In the genomic region with DNA sequence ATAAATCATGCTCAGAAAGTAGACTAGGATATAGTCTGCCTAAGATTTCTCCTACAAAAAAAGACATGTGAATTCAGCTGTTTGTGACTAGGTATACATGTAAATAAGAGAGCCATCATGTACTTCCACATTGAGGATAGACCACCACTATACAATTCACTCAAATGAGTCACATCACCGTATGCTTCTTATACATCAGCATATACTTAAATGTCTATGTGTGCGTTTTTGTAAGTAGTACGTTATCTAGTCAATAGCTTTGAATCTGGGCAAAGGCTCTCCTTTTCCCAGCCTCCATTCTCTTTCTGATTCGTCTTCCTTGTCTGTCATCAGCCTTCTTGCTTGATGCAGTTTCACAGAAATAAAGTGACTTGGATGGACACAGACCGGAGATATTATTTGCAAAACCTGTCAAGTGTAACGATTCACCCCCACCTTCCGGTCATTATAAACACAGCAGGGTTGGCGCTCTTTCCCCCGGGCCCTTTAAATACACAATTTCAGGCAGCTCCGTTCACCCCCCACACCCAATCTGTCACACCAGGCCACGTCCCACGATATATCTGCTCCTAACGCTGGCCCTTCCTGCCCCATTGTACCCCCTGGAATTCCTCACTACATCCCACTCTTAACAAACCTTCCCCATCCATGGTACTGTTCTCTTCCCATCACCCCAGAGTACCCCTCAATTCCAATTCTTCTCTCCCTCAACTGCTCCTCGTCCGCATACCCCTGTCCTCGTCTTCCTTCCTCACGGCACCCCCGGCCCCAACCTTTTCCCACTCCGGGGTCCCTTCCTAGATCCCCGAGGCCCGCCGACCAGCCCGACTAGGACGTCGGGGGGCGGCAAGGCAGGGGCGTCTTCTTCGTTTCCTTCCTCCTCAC, we compare ENCODE assay signal across 8 cellular contexts. TPM values are rescaled to one million over a fixed set of nuclear protein-coding genes. Genes with fewer than 3 reads are reported as not detected.
A peak's percentile ranks its signal among the peaks of the same experiment; 100 is the strongest.
DNase-seq lines count a peak whose midpoint lies in the region; ATAC-seq and TF ChIP-seq lines count a peak whose summit lies in the region.

No MANE protein-coding gene starts in this region.

- H4K8ac ChIP-seq in IMR-90 (ENCODE audit: low read depth in 2 of 2, low read length in 2 of 2), result peak overlapping the region; percentile 56 to 86; a peak in 3 of 4 replicates

- peak; percentile 39 for TF ChIP-seq CTCF in CD14-positive monocyte (IDR thresholded peaks at IDR 0.05)
- no peak for TF ChIP-seq CTCF in GM20000 (IDR thresholded peaks at IDR 0.05; ENCODE audit: extremely low read depth, missing control alignments)
- no peak for TF ChIP-seq CTCF in IMR-90 (conservative IDR thresholded peaks at IDR 0.05; ENCODE audit: low read depth, low read length)
- TF ChIP-seq CTCF in left ventricle myocardium inferior (IDR thresholded peaks at IDR 0.05; ENCODE audit: borderline replicate concordance), result no peak
- peak; percentile 12 for TF ChIP-seq CTCF in progenitor cell of endocrine pancreas (IDR thresholded peaks at IDR 0.05; ENCODE audit: unreplicated experiment)

- H3K36me3 ChIP-seq in IMR-90 (ENCODE audit: control insufficient read depth, insufficient read depth, low read length) (peaks cover 10% of the 10 kb centered on the region), adipocyte (ENCODE audit: control insufficient read depth, insufficient read depth, low read length, severe bottlenecking) (peaks cover 19% of the 10 kb centered on the region), left ventricle myocardium inferior (peaks cover 20% of the 10 kb centered on the region)

- H3K4ac ChIP-seq in IMR-90 (ENCODE audit: low read depth, low read length), result peak overlapping the region; percentile 86

- H3K27ac ChIP-seq in IMR-90 (ENCODE audit: insufficient read depth, low read length) (peak overlapping the region; percentile 85), left ventricle myocardium inferior (replicated peaks) (peak overlapping the region; percentile 97)

- POLR2A ChIA-PET in IMR-90 (lab: Charles Lee; ENCODE audit: unreplicated experiment), result interaction anchor here (0.6 to 1.1 kb wide), 5 partner anchors 10 to 508 kb away, joined by 3 to 4 read pairs (median 3); no protein-coding TSS in a partner anchor

- DNase-seq in CD14-positive monocyte (ENCODE audit: low spot score) (no peak), GM20000 (ENCODE audit: low spot score) (peak; percentile 72), IMR-90 (peak; percentile 25), SK-MEL-5 (ENCODE audit: low read depth, low spot score) (peak; percentile 46), adipocyte (ENCODE audit: low read depth) (peak; percentile 74), left ventricle myocardium inferior (peak; percentile 25), progenitor cell of endocrine pancreas (ENCODE audit: low spot score, unreplicated experiment) (no peak), middle frontal gyrus (ENCODE audit: extremely low spot score, low spot score) (no peak)

- H2BK20ac ChIP-seq in IMR-90 (ENCODE audit: low read depth, low read length), result no peak overlapping the region

- dilution Hi-C loops in IMR-90 (cut with HindIII; ENCODE audit: low sequenced_read_pairs, unreplicated experiment), result no loop called here

- peak overlapping the region; percentile 91 for H3K9ac ChIP-seq in IMR-90 (ENCODE audit: low read depth, low read length)
- H3K9ac ChIP-seq in adipocyte (ENCODE audit: low read length), result peak overlapping the region; percentile 96

- peak overlapping the region; percentile 30; the same call in 1 of the 2 replicates for H4K5ac ChIP-seq in IMR-90 (ENCODE audit: low read depth, low read length)

- H3K4me3 Mint-ChIP-seq in CD14-positive monocyte, result peak overlapping the region; percentile 98 to 99
- H3K4me3 Mint-ChIP-seq in progenitor cell of endocrine pancreas (ENCODE audit: low read depth), result peak overlapping the region; percentile 99

- WGBS in IMR-90 (ENCODE audit: extremely low coverage in 2 of 2, insufficient read length in 1 of 2), 2 experiments, result 0% methylated on average over 15 of the region's 28 CpGs; no CpG with 5 or more reads in 1 of the 2 experiments

- TF ChIP-seq RAD21 in IMR-90 (IDR thresholded peaks at IDR 0.05; ENCODE audit: low read length), result no peak

- H3K27ac Mint-ChIP-seq in CD14-positive monocyte (peak overlapping the region; percentile 98 to 100 (median 99)), progenitor cell of endocrine pancreas (peak overlapping the region; percentile 94)

- peak overlapping the region; percentile 71; the same call in 1 of the 2 replicates for H3K23ac ChIP-seq in IMR-90 (ENCODE audit: low read depth, low read length)

- peak overlapping the region; percentile 56 for H2BK120ac ChIP-seq in IMR-90 (ENCODE audit: low read depth, low read length)

- ATAC-seq in IMR-90 (ENCODE audit: low read depth), result peak; percentile 4

- H2AFZ ChIP-seq in IMR-90 (replicated peaks; ENCODE audit: low read length, poor library complexity), result peak overlapping the region; percentile 99

- intact Hi-C loops in CD14-positive monocyte (cut with micrococcal nuclease) (loop anchor here (5.0 kb wide), 2 partner anchors 41 to 254 kb away; a partner anchor contains a TSS), IMR-90 (cut with micrococcal nuclease) (loop anchor here (5.0 kb wide), 1 partner anchor 241 kb away; no protein-coding TSS in a partner anchor), left ventricle myocardium inferior (cut with micrococcal nuclease) (no loop called here)

- peaks cover 0 to 2% (median 0%) of the 10 kb centered on the region in 3 donors for H3K27me3 Mint-ChIP-seq in CD14-positive monocyte (ENCODE audit: low read depth in 3 of 3)
- H3K27me3 Mint-ChIP-seq in progenitor cell of endocrine pancreas, result no peaks in the 10 kb centered on the region

- H2BK15ac ChIP-seq in IMR-90 (ENCODE audit: low read depth, low read length), result peak overlapping the region; percentile 28; the same call in 1 of the 3 replicates

- H3K4me1 Mint-ChIP-seq in CD14-positive monocyte (peaks cover 67% of the 10 kb centered on the region), progenitor cell of endocrine pancreas (ENCODE audit: low read depth) (peaks cover 14% of the 10 kb centered on the region)

- H3K27me3 ChIP-seq in IMR-90 (ENCODE audit: control insufficient read depth, insufficient read depth, low read length) (no peaks in the 10 kb centered on the region), adipocyte (replicated peaks; ENCODE audit: control insufficient read depth, insufficient read depth, low read length) (no peaks in the 10 kb centered on the region), left ventricle myocardium inferior (ENCODE audit: low read depth) (no peaks in the 10 kb centered on the region)

- peaks cover 0 to 3% (median 0%) of the 10 kb centered on the region in 7 donors for H3K9me3 Mint-ChIP-seq in CD14-positive monocyte
- no peaks in the 10 kb centered on the region for H3K9me3 Mint-ChIP-seq in progenitor cell of endocrine pancreas (ENCODE audit: low read depth)

- H3K4me3 ChIP-seq in IMR-90 (ENCODE audit: insufficient read depth, low read depth, low read length) (peak overlapping the region; percentile 92), adipocyte (ENCODE audit: low read length) (peak overlapping the region; percentile 95), left ventricle myocardium inferior (peak overlapping the region; percentile 93)

- peaks cover 17 to 34% of the 10 kb centered on the region in 2 experiments for H3K79me1 ChIP-seq in IMR-90 (ENCODE audit: low read depth in 1 of 2, low read length in 2 of 2)

- no TSS peak for BruUV-seq in IMR-90 (replicated peaks; lab: Mats Ljungman, UMichigan)

- in situ Hi-C loops in IMR-90 (cut with MboI; ENCODE audit: low sequenced_read_pairs), result no loop called here
- in situ Hi-C loops in SK-MEL-5 (cut with HindIII; ENCODE audit: low pct_unique_long_range_greater_than_20kb, low sequenced_read_pairs), result no loop called here

- peak overlapping the region; percentile 72 for H2BK5ac ChIP-seq in IMR-90 (ENCODE audit: low read depth, low read length, poor library complexity, severe bottlenecking)

- peaks cover 8% of the 10 kb centered on the region; the same call in 1 of the 2 replicates for H3K4me1 ChIP-seq in IMR-90 (ENCODE audit: control insufficient read depth, insufficient read depth, low read length)
- H3K4me1 ChIP-seq in adipocyte (ENCODE audit: control insufficient read depth, insufficient read depth, low read length), result peaks cover 27% of the 10 kb centered on the region
- H3K4me1 ChIP-seq in left ventricle myocardium inferior, result peaks cover 42% of the 10 kb centered on the region

- H3K9me3 ChIP-seq in IMR-90 (ENCODE audit: control insufficient read depth, insufficient read depth, low read length) (no peaks in the 10 kb centered on the region), adipocyte (ENCODE audit: control insufficient read depth, low read length) (no peaks in the 10 kb centered on the region), left ventricle myocardium inferior (replicated peaks) (no peaks in the 10 kb centered on the region)

- H2AK5ac ChIP-seq in IMR-90 (ENCODE audit: low read depth, low read length), result peak overlapping the region; percentile 71; the same call in 1 of the 2 replicates

- H3K18ac ChIP-seq in IMR-90 (ENCODE audit: low read depth, low read length), result peak overlapping the region; percentile 83

- H3K14ac ChIP-seq in IMR-90 (replicated peaks; ENCODE audit: low read depth, low read length), result peak overlapping the region; percentile 69

- peak overlapping the region; percentile 72 for H3K56ac ChIP-seq in IMR-90 (ENCODE audit: extremely low read depth, insufficient read depth, low read length)

- H4K91ac ChIP-seq in IMR-90 (ENCODE audit: insufficient read depth, low read depth, low read length), result peak overlapping the region; percentile 80

- peaks cover 3% of the 10 kb centered on the region; the same call in 1 of the 2 replicates for H3K9me1 ChIP-seq in IMR-90 (ENCODE audit: insufficient read depth, low read length)

- H3K36me3 Mint-ChIP-seq in CD14-positive monocyte (peaks cover 12 to 17% of the 10 kb centered on the region in 2 donors), progenitor cell of endocrine pancreas (ENCODE audit: insufficient read depth) (peaks cover 4% of the 10 kb centered on the region)

- peak overlapping the region; percentile 98 for H3K4me2 ChIP-seq in IMR-90 (ENCODE audit: low read depth, low read length)

- no peaks in the 10 kb centered on the region; the same call in 1 of the 2 replicates for H4K20me1 ChIP-seq in IMR-90 (ENCODE audit: insufficient read depth, low read length)

- no peak for TF ChIP-seq POLR2A in IMR-90 (IDR thresholded peaks at IDR 0.05; ENCODE audit: low read depth, low read length)

- peak overlapping the region; percentile 92 for H2AK9ac ChIP-seq in IMR-90 (replicated peaks; ENCODE audit: low read depth, low read length, poor library complexity)

- CTCF ChIA-PET in IMR-90 (lab: Yijun Ruan, JAX), result no interaction called here

RNA-seq across cellular contexts. Expression of a gene that starts 0.6 kb away (rescaled TPM):
- polyA plus RNA-seq in CD14-positive monocyte (10 to 100 TPM; 18.8 to 19.5 TPM), IMR-90 (2012; rRNA removed) (3.8 and 5.4 TPM in 2 replicates)
- total RNA-seq in IMR-90 (2012; rRNA removed) (3.4 and 7.5 TPM in 2 replicates), left ventricle myocardium inferior (8.1 TPM), progenitor cell of endocrine pancreas (8.9 and 10.1 TPM in 2 replicates)
- 1.1 and 1.8 TPM in 2 replicates for polyA plus RNA-seq in IMR-90 (2012; cell fraction: cytosol; rRNA removed)
- polyA plus RNA-seq in IMR-90 (2012; cell fraction: nucleus; rRNA removed; ENCODE audit: low replicate concordance), result 1.1 and 6.7 TPM in 2 replicates
- total RNA-seq in SK-MEL-5 (2014; rRNA removed; shearing (Covaris generic)), result 5.5 and 6.8 TPM in 2 replicates
- 8.3 and 8.7 TPM in 2 replicates for polyA plus RNA-seq in SK-MEL-5 (2015; cell fraction: cytosol; rRNA removed)
- polyA plus RNA-seq in SK-MEL-5 (2015; cell fraction: nucleus; rRNA removed), result 23.9 and 25.1 TPM in 2 replicates

RNA-seq across cellular contexts. Expression of a gene that starts 40.2 kb away (rescaled TPM):
- polyA plus RNA-seq in CD14-positive monocyte, result 10 to 100 TPM; 16.0 to 18.5 TPM
- 25.8 and 26.3 TPM in 2 replicates for total RNA-seq in IMR-90 (2012; rRNA removed)
- 22.6 and 25.1 TPM in 2 replicates for polyA plus RNA-seq in IMR-90 (2012; rRNA removed)
- 16.8 and 20.4 TPM in 2 replicates for polyA plus RNA-seq in IMR-90 (2012; cell fraction: cytosol; rRNA removed)
- 9.8 and 11.9 TPM in 2 replicates for polyA plus RNA-seq in IMR-90 (2012; cell fraction: nucleus; rRNA removed; ENCODE audit: low replicate concordance)
- 38.4 and 39.3 TPM in 2 replicates for total RNA-seq in SK-MEL-5 (2014; rRNA removed; shearing (Covaris generic))
- 43.8 and 51.9 TPM in 2 replicates for polyA plus RNA-seq in SK-MEL-5 (2015; cell fraction: cytosol; rRNA removed)
- 32.9 and 36.8 TPM in 2 replicates for polyA plus RNA-seq in SK-MEL-5 (2015; cell fraction: nucleus; rRNA removed)
- total RNA-seq in left ventricle myocardium inferior, result 15.8 TPM
- 30.8 and 32.7 TPM in 2 replicates for total RNA-seq in progenitor cell of endocrine pancreas

Comparison
In these comparisons a context has a peak if more than half of its experiments do, and no peak if none do; other contexts are left out.
1. DNase-seq: peak in GM20000 (single experiment), IMR-90 (single experiment), SK-MEL-5 (single experiment), adipocyte (single experiment) and left ventricle myocardium inferior (single experiment); none in CD14-positive monocyte (single experiment), progenitor cell of endocrine pancreas (single experiment) and middle frontal gyrus (single experiment).
2. CTCF ChIP-seq: peak in CD14-positive monocyte (single experiment) and progenitor cell of endocrine pancreas (single experiment); none in GM20000 (single experiment), IMR-90 (single experiment) and left ventricle myocardium inferior (single experiment).
3. Peak in every context shown above with its lines, with median percentiles within 50 percentile points of each other: H3K4me3 ChIP-seq.